Comparison of ENCODE assay signal across 8 cellular contexts in the genomic region with DNA sequence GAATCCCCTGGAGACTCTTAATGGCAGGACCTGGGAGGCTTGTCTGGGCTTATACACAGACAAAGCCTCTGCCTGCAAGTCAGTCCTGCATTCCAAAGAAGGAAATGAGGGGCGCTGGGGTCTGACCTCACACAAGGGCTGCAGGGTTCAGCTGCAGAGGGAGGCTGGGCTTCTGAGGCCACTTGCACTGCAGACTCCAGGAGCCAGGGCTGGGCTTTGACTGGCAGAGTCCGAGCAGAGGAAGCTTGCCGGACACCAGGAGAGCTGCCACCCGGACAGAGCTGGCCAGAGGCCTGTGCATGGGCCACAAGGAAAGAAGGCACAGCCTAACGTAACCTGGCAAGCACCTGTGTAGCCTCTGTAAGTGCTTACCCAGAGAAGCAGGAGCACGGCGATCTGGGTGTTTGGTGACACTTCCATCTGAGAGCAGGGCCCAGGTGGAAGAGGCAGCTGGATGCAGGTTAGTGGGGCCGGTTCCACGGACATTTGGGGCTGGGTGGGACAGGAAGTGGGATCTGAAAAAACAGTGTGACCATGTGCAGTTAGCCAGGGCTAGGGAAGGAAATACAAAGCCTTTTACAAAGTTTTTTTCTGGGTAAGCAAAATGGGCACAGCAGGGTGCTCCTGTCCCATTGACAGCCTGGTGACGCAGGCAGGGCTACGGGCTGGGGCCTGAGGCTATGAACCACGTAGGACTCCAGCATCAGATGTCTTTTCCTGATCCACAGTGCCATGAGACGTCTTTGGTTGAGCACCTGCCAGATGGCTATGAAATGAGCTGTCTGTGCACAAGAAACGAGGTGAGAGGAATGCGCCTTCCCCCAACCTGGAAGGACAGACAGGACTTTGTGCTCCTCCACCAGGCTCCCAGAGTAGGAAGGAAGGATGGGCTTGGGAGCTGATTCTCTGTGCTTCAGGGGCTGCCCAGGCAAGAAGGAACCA. TPM values are rescaled to one million over a fixed set of nuclear protein-coding genes. Genes with fewer than 3 reads are reported as not detected.
A peak's percentile ranks its signal among the peaks of the same experiment; 100 is the strongest.
DNase-seq lines count a peak whose midpoint lies in the region; ATAC-seq and TF ChIP-seq lines count a peak whose summit lies in the region.
"Had no signal": no experiment of that assay in that cellular context is flagged by ENCODE, and none has a peak within 500 bp of the region (broad histone marks: within the 10 kb centered on the region; RNA-seq: fewer than 3 reads in every experiment).

No MANE protein-coding gene starts in this region.

- peaks cover 37% of the 10 kb centered on the region for H3K4me1 ChIP-seq in ES-I3 (ENCODE audit: insufficient read depth, low read length)

- peak overlapping the region; percentile 97 for H3K27ac Mint-ChIP-seq in central memory CD8-positive, alpha-beta T cell (ENCODE audit: low read depth)
- peak overlapping the region; percentile 79 for H3K27ac Mint-ChIP-seq in neural crest cell (ENCODE audit: unreplicated experiment)

- peaks cover 14% of the 10 kb centered on the region for H3K36me3 Mint-ChIP-seq in central memory CD8-positive, alpha-beta T cell (ENCODE audit: insufficient read depth)
- no peaks in the 10 kb centered on the region for H3K36me3 Mint-ChIP-seq in neural crest cell (ENCODE audit: low read depth)

- H3K36me3 ChIP-seq in ES-I3 (ENCODE audit: insufficient read depth, low read length): no peaks in the 10 kb centered on the region

- no peak for ATAC-seq in central memory CD8-positive, alpha-beta T cell (replicated peaks; ENCODE audit: extremely low read depth, poor library complexity, severe bottlenecking)
- no peak for ATAC-seq in HG02678 (IDR thresholded peaks at IDR 0.05; ENCODE audit: unreplicated experiment)

- H3K9me3 Mint-ChIP-seq in central memory CD8-positive, alpha-beta T cell: no peaks in the 10 kb centered on the region
- no peaks in the 10 kb centered on the region for H3K9me3 Mint-ChIP-seq in neural crest cell

- DNase-seq in NCI-H2029 (lab: John Stamatoyannopoulos, UW) (peak; percentile 34), neural crest cell (ENCODE audit: low read depth, low spot score) (no peak), activated gamma-delta T cell (lab: John Stamatoyannopoulos, UW) (no peak), HT-29 (ENCODE audit: low spot score) (no peak)
- no peak for DNase-seq in central memory CD8-positive, alpha-beta T cell (ENCODE audit: low spot score in 2 of 2)
- DNase-seq: activated naive CD4-positive, alpha-beta T cell treated with anti-CD3 and anti-CD28 coated beads, Interleukin-2, amount 50 U/mL, for 16 hours had no signal

- no peaks in the 10 kb centered on the region for H3K9me3 ChIP-seq in ES-I3 (ENCODE audit: control insufficient read depth, insufficient read depth, low read length)

- H3K4me3 Mint-ChIP-seq in central memory CD8-positive, alpha-beta T cell: peak overlapping the region; percentile 13
- H3K4me3 Mint-ChIP-seq in neural crest cell: no peak overlapping the region

- no peak for TF ChIP-seq CTCF in neural crest cell (conservative IDR thresholded peaks at IDR 0.05)

- H3K27me3 Mint-ChIP-seq in central memory CD8-positive, alpha-beta T cell: no peaks in the 10 kb centered on the region
- no peaks in the 10 kb centered on the region for H3K27me3 Mint-ChIP-seq in neural crest cell (ENCODE audit: low read depth)

- H3K4me1 Mint-ChIP-seq in central memory CD8-positive, alpha-beta T cell: peaks cover 77% of the 10 kb centered on the region
- peaks cover 28% of the 10 kb centered on the region for H3K4me1 Mint-ChIP-seq in neural crest cell

- peak overlapping the region; percentile 2 for H3K9ac ChIP-seq in ES-I3 (ENCODE audit: low read depth, low read length)

RNA-seq across cellular contexts. Expression of a gene that starts 37.3 kb away (rescaled TPM):
- 168 and 181 TPM in 2 replicates for total RNA-seq in neural crest cell
- 42.9 and 43.9 TPM in 2 replicates for total RNA-seq in HT-29 (2014; rRNA removed; shearing (Covaris generic))
